ENCODE assay signal across 1 cellular context in the genomic region with DNA sequence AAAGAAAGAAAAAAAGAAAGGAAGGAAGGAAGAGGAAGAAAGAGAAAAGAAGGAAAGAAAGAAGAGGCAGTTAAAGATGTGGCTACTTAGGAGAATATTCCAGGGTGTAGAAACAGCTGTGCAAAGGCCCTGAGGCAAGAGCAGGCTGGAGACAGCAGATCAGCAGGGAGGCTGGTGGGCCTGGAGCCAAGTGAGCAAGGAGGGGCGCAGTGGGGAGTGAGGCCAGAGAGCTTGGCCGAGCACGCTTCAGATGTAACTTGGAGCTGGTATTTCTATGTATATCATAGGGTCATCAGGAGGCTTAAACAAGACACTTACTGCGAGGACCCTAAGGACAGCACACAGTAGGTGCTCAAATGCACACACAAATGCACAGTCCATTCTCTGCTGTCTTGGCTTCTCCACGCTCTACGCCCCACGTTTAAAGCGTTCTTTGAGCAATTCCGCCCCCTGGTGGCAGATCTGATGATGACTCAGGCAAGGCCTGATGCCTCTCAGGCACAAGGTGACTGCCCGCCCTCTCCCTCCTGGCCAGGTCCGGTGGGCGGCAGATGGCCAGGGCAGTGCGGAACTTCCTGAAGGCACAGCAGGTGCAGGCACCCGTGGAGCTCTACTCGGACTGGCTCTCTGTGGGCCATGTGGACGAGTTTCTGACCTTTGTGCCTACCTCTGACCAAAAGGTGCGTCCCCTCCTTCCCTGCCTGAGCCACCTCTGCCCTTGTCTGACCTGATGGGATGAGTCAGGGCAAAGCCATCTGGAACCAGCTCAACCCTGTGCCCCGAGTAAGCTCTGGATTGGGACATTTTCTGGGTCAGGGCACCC.
TF ChIP-seq lines count a peak whose summit lies in the region.

No MANE protein-coding gene starts in this region.

TF ChIP-seq in HepG2, 621 proteins besides CTCF, POLR2A, EP300 and RAD21 (continued from another document and continues in another):
- no peak for TF ChIP-seq TFE3 (CRISPR knock-in tag; IDR thresholded peaks at IDR 0.05)
- no peak for TF ChIP-seq ZNF329 (CRISPR knock-in tag; IDR thresholded peaks at IDR 0.05; ENCODE audit: low read depth)
- TF ChIP-seq SIX1 (CRISPR knock-in tag; IDR thresholded peaks at IDR 0.05; ENCODE audit: borderline replicate concordance) = no peak
- TF ChIP-seq PCBP2 (optimal IDR thresholded peaks at IDR 0.05; ENCODE audit: low read depth, low read length, poor library complexity, severe bottlenecking) = no peak
- no peak for TF ChIP-seq ZNF496 (CRISPR knock-in tag; IDR thresholded peaks at IDR 0.05; ENCODE audit: insufficient replicate concordance)
- no peak for TF ChIP-seq HMGXB3 (CRISPR knock-in tag; IDR thresholded peaks at IDR 0.05; ENCODE audit: borderline replicate concordance)
- no peak for TF ChIP-seq MAX (IDR thresholded peaks at IDR 0.05)
- no peak for TF ChIP-seq NCOA2 (CRISPR knock-in tag; IDR thresholded peaks at IDR 0.05)
- no peak for TF ChIP-seq MLXIP (CRISPR knock-in tag; IDR thresholded peaks at IDR 0.05; ENCODE audit: borderline replicate concordance)
- TF ChIP-seq ZBTB8A (CRISPR knock-in tag; IDR thresholded peaks at IDR 0.05; ENCODE audit: borderline replicate concordance, low read depth) = no peak
- no peak for TF ChIP-seq FOXO4 (CRISPR knock-in tag; conservative IDR thresholded peaks at IDR 0.05)
- no peak for TF ChIP-seq MIER2 (CRISPR knock-in tag; IDR thresholded peaks at IDR 0.05)
- TF ChIP-seq ZNF484 (CRISPR knock-in tag; IDR thresholded peaks at IDR 0.05; ENCODE audit: borderline replicate concordance, low read depth) = no peak
- TF ChIP-seq MTA1 (CRISPR knock-in tag; IDR thresholded peaks at IDR 0.05; ENCODE audit: borderline replicate concordance) = no peak
- no peak for TF ChIP-seq ZC3H13 (CRISPR knock-in tag; IDR thresholded peaks at IDR 0.05)
- no peak for TF ChIP-seq ZNF441 (CRISPR knock-in tag; IDR thresholded peaks at IDR 0.05; ENCODE audit: borderline replicate concordance)
- TF ChIP-seq ZBTB3 (CRISPR knock-in tag; IDR thresholded peaks at IDR 0.05; ENCODE audit: borderline replicate concordance, low read depth) = no peak
- TF ChIP-seq MAFF (IDR thresholded peaks at IDR 0.05; ENCODE audit: low read depth, low read length) = no peak
- TF ChIP-seq, protein P1, sequence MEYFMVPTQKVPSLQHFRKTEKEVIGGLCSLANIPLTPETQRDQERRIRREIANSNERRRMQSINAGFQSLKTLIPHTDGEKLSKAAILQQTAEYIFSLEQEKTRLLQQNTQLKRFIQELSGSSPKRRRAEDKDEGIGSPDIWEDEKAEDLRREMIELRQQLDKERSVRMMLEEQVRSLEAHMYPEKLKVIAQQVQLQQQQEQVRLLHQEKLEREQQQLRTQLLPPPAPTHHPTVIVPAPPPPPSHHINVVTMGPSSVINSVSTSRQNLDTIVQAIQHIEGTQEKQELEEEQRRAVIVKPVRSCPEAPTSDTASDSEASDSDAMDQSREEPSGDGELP (IDR thresholded peaks at IDR 0.05; ENCODE audit: borderline replicate concordance, low read depth) = no peak
- TF ChIP-seq KAT8 (CRISPR knock-in tag; IDR thresholded peaks at IDR 0.05) = no peak
- TF ChIP-seq WIZ (CRISPR knock-in tag; IDR thresholded peaks at IDR 0.05) = no peak
- no peak for TF ChIP-seq MEF2D (CRISPR knock-in tag; IDR thresholded peaks at IDR 0.05)
- no peak; the same call in 1 of the 2 replicates for TF ChIP-seq DNMT1 (CRISPR knock-in tag; IDR thresholded peaks at IDR 0.05)
- TF ChIP-seq IRF2 (CRISPR knock-in tag; IDR thresholded peaks at IDR 0.05) = 0 out of 2 replicates have a peak, but pooled peaks have one; percentile 26
- no peak for TF ChIP-seq GPBP1L1 (CRISPR knock-in tag; IDR thresholded peaks at IDR 0.05)
- TF ChIP-seq ZBTB44 (CRISPR knock-in tag; IDR thresholded peaks at IDR 0.05) = no peak
- TF ChIP-seq TAF1 (CRISPR knock-in tag; IDR thresholded peaks at IDR 0.05) = no peak
- TF ChIP-seq, protein P2, sequence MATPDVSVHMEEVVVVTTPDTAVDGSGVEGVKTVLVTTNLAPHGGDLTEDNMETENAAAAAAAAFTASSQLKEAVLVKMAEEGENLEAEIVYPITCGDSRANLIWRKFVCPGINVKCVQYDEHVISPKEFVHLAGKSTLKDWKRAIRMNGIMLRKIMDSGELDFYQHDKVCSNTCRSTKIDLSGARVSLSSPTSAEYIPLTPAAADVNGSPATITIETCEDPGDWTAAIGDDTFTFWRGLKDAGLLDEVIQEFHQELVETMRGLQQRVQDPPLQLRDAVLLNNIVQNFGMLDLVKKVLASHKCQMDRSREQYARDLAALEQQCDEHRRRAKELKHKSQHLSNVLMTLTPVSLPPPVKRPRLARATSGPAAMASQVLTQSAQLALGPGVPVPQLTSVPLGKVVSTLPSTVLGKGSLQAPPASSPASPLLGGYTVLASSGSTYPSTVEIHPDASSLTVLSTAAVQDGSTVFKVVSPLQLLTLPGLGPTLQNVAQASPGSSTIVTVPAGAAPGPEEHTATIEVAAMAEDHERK (CRISPR knock-in tag; IDR thresholded peaks at IDR 0.05; ENCODE audit: low read depth) = no peak
- TF ChIP-seq ZBTB34 (CRISPR knock-in tag; IDR thresholded peaks at IDR 0.05) = no peak
- TF ChIP-seq ZNF674 (CRISPR knock-in tag; IDR thresholded peaks at IDR 0.05; ENCODE audit: low read depth) = no peak
- no peak for TF ChIP-seq HNF4G (IDR thresholded peaks at IDR 0.05; ENCODE audit: borderline replicate concordance, low read depth, low read length)
- no peak for TF ChIP-seq HNF4G (CRISPR knock-in tag; IDR thresholded peaks at IDR 0.05; ENCODE audit: borderline replicate concordance, low read depth)
- TF ChIP-seq TBL1XR1 (IDR thresholded peaks at IDR 0.05; ENCODE audit: borderline replicate concordance, low read length, partially characterized antibody) = no peak
- TF ChIP-seq CREB3 (CRISPR knock-in tag; IDR thresholded peaks at IDR 0.05) = no peak
- no peak for TF ChIP-seq ZNF790 (CRISPR knock-in tag; IDR thresholded peaks at IDR 0.05; ENCODE audit: borderline replicate concordance)
- TF ChIP-seq ZNF136 (CRISPR knock-in tag; IDR thresholded peaks at IDR 0.05; ENCODE audit: low read depth) = no peak
- TF ChIP-seq PAX8 (CRISPR knock-in tag; IDR thresholded peaks at IDR 0.05; ENCODE audit: borderline replicate concordance) = no peak
- no peak for TF ChIP-seq CAMTA2 (CRISPR knock-in tag; IDR thresholded peaks at IDR 0.05; ENCODE audit: borderline replicate concordance)
